Comparison of ENCODE assay signal across 17 cellular contexts in genomic region chr14:90548455-90548854, GRCh38.
DNase-seq lines count a peak whose midpoint lies in the region; ATAC-seq and TF ChIP-seq lines count a peak whose summit lies in the region.
"Had no signal": no experiment of that assay in that cellular context is flagged by ENCODE, and none has a peak within 500 bp of the region (broad histone marks: within the 10 kb centered on the region; RNA-seq: fewer than 3 reads in every experiment).

No MANE protein-coding gene starts in this region.

- H3K4me2 ChIP-seq in neuronal stem cell (ENCODE audit: insufficient read depth, low read length, poor library complexity, severe bottlenecking) = no peak overlapping the region

- H3K36me3 Mint-ChIP-seq in activated T-cell treated with anti-CD3 and anti-CD28 coated beads, Interleukin-2, amount 50 U/mL, for 4 hours (ENCODE audit: insufficient read depth) = no peaks in the 10 kb centered on the region
- H3K36me3 Mint-ChIP-seq: CD8-positive, alpha-beta T cell had no signal

- H3K23ac ChIP-seq in neuronal stem cell (ENCODE audit: low read depth, low read length, poor library complexity) = no peak overlapping the region

- DNase-seq in left ventricle myocardium inferior (no peak), Right ventricle myocardium inferior (ENCODE audit: missing footprints) (no peak), neuronal stem cell (ENCODE audit: low spot score) (no peak)
- DNase-seq in activated T-cell treated with anti-CD3 and anti-CD28 coated beads, Interleukin-2, amount 50 U/mL, for 4 hours = no peak
- DNase-seq: ACHN; CD8-positive, alpha-beta T cell; GOT3; HFFc6; KG1; NCI-H1092; NCI-H1694 treated with DMSO at 0.1 percent for 48 hours; NCI-H526; PC-3 had no signal

- ATAC-seq in Right ventricle myocardium inferior (no peak), GM18868 (IDR thresholded peaks at IDR 0.05; ENCODE audit: unreplicated experiment) (no peak), HG02852 (IDR thresholded peaks at IDR 0.05; ENCODE audit: unreplicated experiment) (no peak)
- ATAC-seq in activated T-cell treated with anti-CD3 and anti-CD28 coated beads, Interleukin-2, amount 50 U/mL, for 4 hours = no peak
- ATAC-seq: CD8-positive, alpha-beta T cell; PC-3 had no signal

- no peak overlapping the region for H4K91ac ChIP-seq in neuronal stem cell (ENCODE audit: low read depth, low read length, poor library complexity)

- H4K8ac ChIP-seq in neuronal stem cell (ENCODE audit: low read depth, low read length) = no peak overlapping the region

- no peak overlapping the region for H3K4ac ChIP-seq in neuronal stem cell (ENCODE audit: low read length)

- no peak overlapping the region for H2BK15ac ChIP-seq in neuronal stem cell (ENCODE audit: low read length)

- H3K79me1 ChIP-seq in neuronal stem cell (ENCODE audit: low read depth, low read length) = no peaks in the 10 kb centered on the region

- H3K4me3 ChIP-seq in left ventricle myocardium inferior (no peak overlapping the region), neuronal stem cell (ENCODE audit: low read length in 2 of 2) (no peak overlapping the region)
- H3K4me3 ChIP-seq: SK-N-MC had no signal

- no peak overlapping the region for H3K14ac ChIP-seq in neuronal stem cell (ENCODE audit: low read length)

- H3K9ac ChIP-seq in neuronal stem cell (ENCODE audit: low read depth, low read length, poor library complexity) = no peak overlapping the region

- H2BK5ac ChIP-seq in neuronal stem cell (ENCODE audit: low read length) = no peak overlapping the region

- H2AK5ac ChIP-seq in neuronal stem cell (ENCODE audit: low read depth, low read length) = no peak overlapping the region

- no peak overlapping the region for H2BK12ac ChIP-seq in neuronal stem cell (ENCODE audit: low read length)

- H3K36me3 ChIP-seq in left ventricle myocardium inferior (no peaks in the 10 kb centered on the region), neuronal stem cell (replicated peaks in 1 of 2; ENCODE audit: control insufficient read depth in 2 of 2, insufficient read depth in 2 of 2, low read length in 2 of 2) (peaks cover 0 to 3% of the 10 kb centered on the region in 2 donors)

- no peaks in the 10 kb centered on the region for H3K9me3 ChIP-seq in left ventricle myocardium inferior (replicated peaks)
- peaks cover 5 to 6% of the 10 kb centered on the region in 2 donors for H3K9me3 ChIP-seq in neuronal stem cell (replicated peaks in 1 of 2; ENCODE audit: control insufficient read depth in 2 of 2, insufficient read depth in 1 of 2, low read depth in 1 of 2, low read length in 2 of 2)

- H3K27me3 ChIP-seq in left ventricle myocardium inferior (ENCODE audit: low read depth) (no peaks in the 10 kb centered on the region), neuronal stem cell (ENCODE audit: control insufficient read depth in 3 of 3, insufficient read depth in 3 of 3, low read depth in 1 of 3, low read length in 3 of 3) (no peaks in the 10 kb centered on the region)

- H3K27ac ChIP-seq in left ventricle myocardium inferior (replicated peaks) (peak overlapping the region; percentile 93), angular gyrus (ENCODE audit: low read depth, low read length) (peak overlapping the region; percentile 29), neuronal stem cell (replicated peaks; ENCODE audit: low read length) (no peak overlapping the region)
- H3K27ac ChIP-seq: SK-N-MC had no signal

- no peaks in the 10 kb centered on the region for H3K9me3 Mint-ChIP-seq in activated T-cell treated with anti-CD3 and anti-CD28 coated beads, Interleukin-2, amount 50 U/mL, for 4 hours
- H3K9me3 Mint-ChIP-seq: CD8-positive, alpha-beta T cell; HFFc6 had no signal

- H3K27me3 Mint-ChIP-seq in activated T-cell treated with anti-CD3 and anti-CD28 coated beads, Interleukin-2, amount 50 U/mL, for 4 hours (ENCODE audit: low read depth) = no peaks in the 10 kb centered on the region

- intact Hi-C loops in left ventricle myocardium inferior (cut with micrococcal nuclease) (no loop called here), Right ventricle myocardium inferior (cut with DNase I) (loop anchor here (5.0 kb wide), 1 partner anchor 36 kb away; no protein-coding TSS in a partner anchor)

- no peak overlapping the region for H3K4me3 Mint-ChIP-seq in activated T-cell treated with anti-CD3 and anti-CD28 coated beads, Interleukin-2, amount 50 U/mL, for 4 hours
- H3K4me3 Mint-ChIP-seq: CD8-positive, alpha-beta T cell; HFFc6 had no signal

- H3K18ac ChIP-seq in neuronal stem cell (ENCODE audit: low read length) = peak overlapping the region; percentile 59

- H3K4me1 ChIP-seq in left ventricle myocardium inferior (peaks cover 64% of the 10 kb centered on the region), neuronal stem cell (ENCODE audit: control insufficient read depth in 2 of 2, insufficient read depth in 1 of 2, low read depth in 1 of 2, low read length in 2 of 2) (peaks cover 7 to 8% of the 10 kb centered on the region in 2 donors)

- no peaks in the 10 kb centered on the region for H3K4me1 Mint-ChIP-seq in activated T-cell treated with anti-CD3 and anti-CD28 coated beads, Interleukin-2, amount 50 U/mL, for 4 hours (ENCODE audit: low read depth)

- TF ChIP-seq CTCF in left ventricle myocardium inferior (IDR thresholded peaks at IDR 0.05; ENCODE audit: borderline replicate concordance) = no peak

- no peak overlapping the region for H2AFZ ChIP-seq in neuronal stem cell (ENCODE audit: low read length)

- WGBS in neuronal stem cell (ENCODE audit: extremely low coverage in 2 of 2, insufficient read length in 2 of 2, insufficient replicate concordance in 1 of 2), 2 donors = no CpG with 5 or more reads among the region's 3 CpGs

- no peak overlapping the region for H2BK120ac ChIP-seq in neuronal stem cell (ENCODE audit: low read depth, low read length)
